15 cellular contexts compared by ENCODE assay signal in genomic region chr3:149330609-149331008, GRCh38. TPM values are rescaled to one million over a fixed set of nuclear protein-coding genes. Genes with fewer than 3 reads are reported as not detected.
DNase-seq lines count a peak whose midpoint lies in the region; ATAC-seq and FAIRE-seq lines count a peak whose summit lies in the region.
"Had no signal": no experiment of that assay in that cellular context is flagged by ENCODE, and none has a peak within 500 bp of the region (broad histone marks: within the 10 kb centered on the region; RNA-seq: fewer than 3 reads in every experiment).

No MANE protein-coding gene starts in this region.

- ATAC-seq in sciatic nerve = no peak
- ATAC-seq: K562 had no signal

- intact Hi-C loops in sciatic nerve (cut with DNase I) = no loop called here

- DNase-seq in ELR (ENCODE audit: low read depth) = peak; percentile 57
- peak; percentile 88 for DNase-seq in NCI-H1092 treated with DMSO at 0.1 percent for 48 hours (lab: John Stamatoyannopoulos, UW)
- DNase-seq in RCC 7860 (ENCODE audit: low spot score) = peak; percentile 98
- DNase-seq in kidney glomerular epithelial cell (lab: John Stamatoyannopoulos, UW) = peak; percentile 59
- DNase-seq in NCI-H524 (lab: John Stamatoyannopoulos, UW) = no peak
- DNase-seq in C1 segment of cervical spinal cord (lab: John Stamatoyannopoulos, UW) = no peak
- no peak for DNase-seq in sciatic nerve (ENCODE audit: low spot score)
- DNase-seq: activated CD4-positive, alpha-beta memory T cell treated with anti-CD3 and anti-CD28 coated beads, Interleukin-2, amount 10 ng/mL, durations not matched to agents 7 days and 5 days; HCEC 1CT; head of caudate nucleus; NCI-H2171 had no signal

- peak; percentile 100 for FAIRE-seq in RCC 7860 (lab: Jason Lieb, UNC)
- FAIRE-seq: endometrium, K562 had no signal

RNA-seq across cellular contexts. Expression of gene TM4SF18, which starts 2.8 kb away (rescaled TPM):
- 11.8 TPM for total RNA-seq in sciatic nerve
- total RNA-seq: activated CD4-positive, alpha-beta memory T cell treated with anti-CD3 and anti-CD28 coated beads, Interleukin-2, amount 10 ng/mL, durations not matched to agents 7 days and 5 days; activated T-helper 1 cell treated with anti-CD3 and anti-CD28 coated beads, Interleukin-12 subunit alpha, Interleukin-12 subunit beta, Interleukin-2, Interleukin-4 antibody, amounts not matched to agents 30 ng/mL and 10 ng/mL and 1 ng/mL, durations not matched to agents 14 hours and 24 hours and 36 hours; K562; progenitor cell of endocrine pancreas had no signal

RNA-seq across cellular contexts. Expression of gene TM4SF1, which starts 46.8 kb away (rescaled TPM):
- total RNA-seq in sciatic nerve = 149 TPM
- total RNA-seq: activated CD4-positive, alpha-beta memory T cell treated with anti-CD3 and anti-CD28 coated beads, Interleukin-2, amount 10 ng/mL, durations not matched to agents 7 days and 5 days had no signal

Comparison
In these comparisons a context has a peak if more than half of its experiments do, and no peak if none do; other contexts are left out.
1. DNase-seq: peak in ELR (single experiment), NCI-H1092 treated with DMSO at 0.1 percent for 48 hours (single experiment), RCC 7860 (single experiment) and kidney glomerular epithelial cell (single experiment); none in NCI-H524 (0 of 2), C1 segment of cervical spinal cord (0 of 14) and sciatic nerve (single experiment).